ENCODE assay signal across 8 cellular contexts in the genomic region with DNA sequence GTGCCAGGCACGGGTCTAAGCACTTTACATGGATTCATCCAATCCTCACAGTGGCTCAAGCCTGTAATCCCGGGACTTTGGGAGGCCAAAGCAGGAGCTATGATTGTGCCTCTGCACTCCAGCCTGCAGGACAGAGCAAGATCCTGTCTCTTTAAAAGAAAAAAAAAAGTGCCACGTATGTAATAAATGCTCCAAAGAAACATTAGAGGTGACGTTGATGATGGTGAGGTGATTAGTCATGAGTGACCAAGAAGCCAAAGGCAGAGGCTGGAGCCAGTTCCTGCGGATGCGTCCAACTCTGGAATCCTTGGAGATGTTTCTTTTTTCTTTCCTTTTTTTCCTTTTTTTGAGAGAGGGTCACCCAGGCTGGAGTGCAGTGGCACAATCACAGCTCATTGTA. TPM values are rescaled to one million over a fixed set of nuclear protein-coding genes. Genes with fewer than 3 reads are reported as not detected.
DNase-seq lines count a peak whose midpoint lies in the region; ATAC-seq, FAIRE-seq and TF ChIP-seq lines count a peak whose summit lies in the region.
"Had no signal": no experiment of that assay in that cellular context is flagged by ENCODE, and none has a peak within 500 bp of the region (broad histone marks: within the 10 kb centered on the region; RNA-seq: fewer than 3 reads in every experiment).

No MANE protein-coding gene starts in this region.

- no peak for FAIRE-seq in HepG2 (lab: Jason Lieb, UNC)

- H3K27ac Mint-ChIP-seq in glutamatergic neuron (ENCODE audit: unreplicated experiment), result no peak overlapping the region
- H3K27ac Mint-ChIP-seq: activated T-helper 1 cell treated with anti-CD3 and anti-CD28 coated beads, Interleukin-12 subunit alpha, Interleukin-12 subunit beta, Interleukin-2, Interleukin-4 antibody, amounts not matched to agents 30 ng/mL and 10 ng/mL and 1 ng/mL, durations not matched to agents 14 hours and 24 hours and 36 hours had no signal

- TF ChIP-seq POLR2A in IMR-90 (IDR thresholded peaks at IDR 0.05; ENCODE audit: low read depth, low read length) (peak; percentile 44; the same call in 1 of the 2 replicates), HepG2 (IDR thresholded peaks at IDR 0.05; ENCODE audit: insufficient read depth in 1 of 2, low read depth in 2 of 2, low read length in 2 of 2) (no peak), uterus (IDR thresholded peaks at IDR 0.05) (no peak)

- H3K79me1 ChIP-seq in IMR-90 (ENCODE audit: low read depth in 1 of 2, low read length in 2 of 2), result no peaks in the 10 kb centered on the region; a peak in 1 of 4 replicates

- H2AK9ac ChIP-seq in IMR-90 (replicated peaks; ENCODE audit: low read depth, low read length, poor library complexity), result peak overlapping the region; percentile 98

- WGBS in IMR-90 (ENCODE audit: extremely low coverage in 2 of 2, insufficient read length in 1 of 2), 2 experiments, result 60% methylated on average over 2 of the region's 6 CpGs; no CpG with 5 or more reads in 1 of the 2 experiments
- 22% methylated on average over 6 of the region's 6 CpGs for WGBS in HepG2 (ENCODE audit: low lambda C conversion rate)

- no peaks in the 10 kb centered on the region for H3K79me2 ChIP-seq in HepG2 (ENCODE audit: insufficient read depth, low read length)

- dilution Hi-C loops in IMR-90 (cut with HindIII; ENCODE audit: low sequenced_read_pairs, unreplicated experiment), result no loop called here

- TF ChIP-seq RAD21 in IMR-90 (IDR thresholded peaks at IDR 0.05; ENCODE audit: low read length) (no peak), HepG2 (CRISPR knock-in tag; IDR thresholded peaks at IDR 0.05) (no peak)

- ATAC-seq in IMR-90 (ENCODE audit: low read depth) (peak; percentile 87), HepG2 (no peak), HG03460 (IDR thresholded peaks at IDR 0.05; ENCODE audit: unreplicated experiment) (no peak)

- peak overlapping the region; percentile 89 for H3K18ac ChIP-seq in IMR-90 (ENCODE audit: low read depth, low read length)

- H2AFZ ChIP-seq in IMR-90 (replicated peaks; ENCODE audit: low read length, poor library complexity) (peak overlapping the region; percentile 91), HepG2 (ENCODE audit: low read length) (no peak overlapping the region)

- H3K4me3 ChIP-seq in IMR-90 (ENCODE audit: insufficient read depth, low read depth, low read length) (no peak overlapping the region; the same call in 1 of the 2 replicates), coronary artery (no peak overlapping the region), HepG2 (replicated peaks in 1 of 3; ENCODE audit: insufficient read depth in 1 of 3, low read depth in 2 of 3, low read length in 3 of 3) (no peak overlapping the region), uterus (no peak overlapping the region)

- H3K4me3 Mint-ChIP-seq in glutamatergic neuron (ENCODE audit: unreplicated experiment), result no peak overlapping the region
- H3K4me3 Mint-ChIP-seq: activated T-helper 1 cell treated with anti-CD3 and anti-CD28 coated beads, Interleukin-12 subunit alpha, Interleukin-12 subunit beta, Interleukin-2, Interleukin-4 antibody, amounts not matched to agents 30 ng/mL and 10 ng/mL and 1 ng/mL, durations not matched to agents 14 hours and 24 hours and 36 hours had no signal

- H2BK15ac ChIP-seq in IMR-90 (ENCODE audit: low read depth, low read length), result peak overlapping the region; percentile 56; the same call in 2 of the 3 replicates

- H3K4ac ChIP-seq in IMR-90 (ENCODE audit: low read depth, low read length), result peak overlapping the region; percentile 90

- no peaks in the 10 kb centered on the region for H3K9me3 Mint-ChIP-seq in glutamatergic neuron (ENCODE audit: unreplicated experiment)
- H3K9me3 Mint-ChIP-seq: activated T-helper 1 cell treated with anti-CD3 and anti-CD28 coated beads, Interleukin-12 subunit alpha, Interleukin-12 subunit beta, Interleukin-2, Interleukin-4 antibody, amounts not matched to agents 30 ng/mL and 10 ng/mL and 1 ng/mL, durations not matched to agents 14 hours and 24 hours and 36 hours had no signal

- H3K27me3 ChIP-seq in IMR-90 (ENCODE audit: control insufficient read depth, insufficient read depth, low read length), result no peaks in the 10 kb centered on the region
- H3K27me3 ChIP-seq in HepG2 (ENCODE audit: control insufficient read depth in 1 of 2, insufficient read depth in 2 of 2, low read length in 2 of 2), result no peaks in the 10 kb centered on the region
- no peaks in the 10 kb centered on the region for H3K27me3 ChIP-seq in uterus

- H3K4me1 Mint-ChIP-seq in glutamatergic neuron (ENCODE audit: low read depth, unreplicated experiment), result no peaks in the 10 kb centered on the region

- peaks cover 9% of the 10 kb centered on the region; the same call in 1 of the 2 replicates for H3K9me1 ChIP-seq in IMR-90 (ENCODE audit: insufficient read depth, low read length)

- DNase-seq in IMR-90 (peak; percentile 94), coronary artery (ENCODE audit: low spot score) (peak; percentile 62), HepG2 (ENCODE audit: low spot score) (no peak), uterus (peak; percentile 51 to 54), glutamatergic neuron (no peak), nucleus accumbens (lab: John Stamatoyannopoulos, UW) (no peak)

- peak overlapping the region; percentile 50 for H3K9ac ChIP-seq in IMR-90 (ENCODE audit: low read depth, low read length)
- H3K9ac ChIP-seq in HepG2 (ENCODE audit: insufficient read depth, low read depth, low read length), result no peak overlapping the region

- peak overlapping the region; percentile 60 for H2BK20ac ChIP-seq in IMR-90 (ENCODE audit: low read depth, low read length)

- TF ChIP-seq EP300 in HepG2 (IDR thresholded peaks at IDR 0.05; ENCODE audit: low read depth in 2 of 2, low read length in 2 of 2) (no peak), HepG2 (CRISPR knock-in tag; IDR thresholded peaks at IDR 0.05; ENCODE audit: borderline replicate concordance) (no peak)

- H3K9me3 ChIP-seq in IMR-90 (ENCODE audit: control insufficient read depth, insufficient read depth, low read length) (no peaks in the 10 kb centered on the region), HepG2 (ENCODE audit: low read length) (no peaks in the 10 kb centered on the region), uterus (no peaks in the 10 kb centered on the region)

- POLR2A ChIA-PET in IMR-90 (lab: Charles Lee; ENCODE audit: unreplicated experiment) (no interaction called here), HepG2 (lab: Yijun Ruan, JAX) (no interaction called here)

- peak overlapping the region; percentile 63 for H3K4me2 ChIP-seq in IMR-90 (ENCODE audit: low read depth, low read length)
- H3K4me2 ChIP-seq in HepG2 (ENCODE audit: low read depth, low read length), result 0 out of 2 replicates have a peak overlapping the region, but pooled peaks have one; percentile 26

- H3K23ac ChIP-seq in IMR-90 (ENCODE audit: low read depth, low read length), result peak overlapping the region; percentile 64; the same call in 1 of the 2 replicates

- H4K91ac ChIP-seq in IMR-90 (ENCODE audit: insufficient read depth, low read depth, low read length), result peak overlapping the region; percentile 93

- H2BK5ac ChIP-seq in IMR-90 (ENCODE audit: low read depth, low read length, poor library complexity, severe bottlenecking), result peak overlapping the region; percentile 97

- H4K20me1 ChIP-seq in IMR-90 (ENCODE audit: insufficient read depth, low read length) (no peaks in the 10 kb centered on the region), HepG2 (ENCODE audit: insufficient read depth, low read length) (no peaks in the 10 kb centered on the region)

- TF ChIP-seq CTCF in IMR-90 (conservative IDR thresholded peaks at IDR 0.05; ENCODE audit: low read depth, low read length) (no peak), coronary artery (IDR thresholded peaks at IDR 0.05) (no peak), HepG2 (CRISPR knock-in tag; IDR thresholded peaks at IDR 0.05) (no peak), uterus (IDR thresholded peaks at IDR 0.05) (no peak), glutamatergic neuron (IDR thresholded peaks at IDR 0.05; ENCODE audit: partially characterized antibody, unreplicated experiment) (no peak)

- BruUV-seq in IMR-90 (replicated peaks; lab: Mats Ljungman, UMichigan), result no TSS peak
- BruUV-seq in HepG2 (replicated peaks; lab: Mats Ljungman, UMichigan), result no TSS peak

- peak overlapping the region; percentile 85 for H3K27ac ChIP-seq in IMR-90 (ENCODE audit: insufficient read depth, low read length)
- no peak overlapping the region for H3K27ac ChIP-seq in coronary artery
- no peak overlapping the region for H3K27ac ChIP-seq in HepG2 (ENCODE audit: extremely low read length, insufficient read depth, low read length)
- H3K27ac ChIP-seq in uterus, result peak overlapping the region; percentile 63 to 70

- no peaks in the 10 kb centered on the region for H3K27me3 Mint-ChIP-seq in glutamatergic neuron (ENCODE audit: unreplicated experiment)

- peaks cover 6% of the 10 kb centered on the region for H3K4me1 ChIP-seq in IMR-90 (ENCODE audit: control insufficient read depth, insufficient read depth, low read length)
- peaks cover 80% of the 10 kb centered on the region for H3K4me1 ChIP-seq in HepG2 (ENCODE audit: insufficient read depth, low read length)
- no peaks in the 10 kb centered on the region for H3K4me1 ChIP-seq in uterus

- in situ Hi-C loops in IMR-90 (cut with MboI; ENCODE audit: low sequenced_read_pairs), result no loop called here
- in situ Hi-C loops in HepG2 (cut with HindIII; ENCODE audit: extremely low pct_ligation_motif_present, low pct_unique_long_range_greater_than_20kb), result no loop called here

- intact Hi-C loops in IMR-90 (cut with micrococcal nuclease) (loop anchor here (2.0 kb wide), 1 partner anchor 36 kb away; no protein-coding TSS in a partner anchor), HepG2 (cut with micrococcal nuclease; ENCODE audit: unreplicated experiment) (loop anchor here (5.0 kb wide), 1 partner anchor 83 kb away; no protein-coding TSS in a partner anchor), uterus (cut with DNase I; ENCODE audit: low total_unique reads) (no loop called here)

- H4K5ac ChIP-seq in IMR-90 (ENCODE audit: low read depth, low read length), result peak overlapping the region; percentile 80

- peak overlapping the region; percentile 91 for H3K56ac ChIP-seq in IMR-90 (ENCODE audit: extremely low read depth, insufficient read depth, low read length)

- peak overlapping the region; percentile 95 for H2BK120ac ChIP-seq in IMR-90 (ENCODE audit: low read depth, low read length)

- peak overlapping the region; percentile 37 to 96 for H4K8ac ChIP-seq in IMR-90 (ENCODE audit: low read depth in 2 of 2, low read length in 2 of 2)

- peak overlapping the region; percentile 78 for H3K14ac ChIP-seq in IMR-90 (replicated peaks; ENCODE audit: low read depth, low read length)

- CTCF ChIA-PET in IMR-90 (lab: Yijun Ruan, JAX), result interaction anchor here (0.7 kb wide), 1 partner anchor 182 kb away, joined by 4 read pairs; no protein-coding TSS in a partner anchor
- CTCF ChIA-PET in HepG2 (lab: Yijun Ruan, JAX; ENCODE audit: low intra/inter-chr PET ratio, low total read pairs), result no interaction called here

- no peaks in the 10 kb centered on the region for H3K36me3 ChIP-seq in IMR-90 (ENCODE audit: control insufficient read depth, insufficient read depth, low read length)
- no peaks in the 10 kb centered on the region for H3K36me3 ChIP-seq in HepG2 (replicated peaks in 1 of 2; ENCODE audit: control insufficient read depth in 1 of 2, insufficient read depth in 2 of 2, low read length in 2 of 2)
- no peaks in the 10 kb centered on the region for H3K36me3 ChIP-seq in uterus

- no peaks in the 10 kb centered on the region for H3K36me3 Mint-ChIP-seq in glutamatergic neuron (ENCODE audit: unreplicated experiment)

- peak overlapping the region; percentile 68 for H2AK5ac ChIP-seq in IMR-90 (ENCODE audit: low read depth, low read length)

RNA-seq across cellular contexts. Expression of gene SIAH1, which starts 59.4 kb away (rescaled TPM):
- total RNA-seq in IMR-90 (2012; rRNA removed) (16.9 and 17.7 TPM in 2 replicates), HepG2 (2016; rRNA removed; fragmentation: Illumina TruSeq; extraction: Trizol) (27.9 and 28.6 TPM in 2 replicates), uterus (10 to 100 TPM; 28.2 to 79.4 (median 41.6) TPM), glutamatergic neuron (ENCODE audit: unreplicated experiment) (46.7 TPM)
- polyA plus RNA-seq in IMR-90 (2012; rRNA removed) (8.8 and 10.3 TPM in 2 replicates), HepG2 (2011; rRNA removed) (15.4 and 16.0 TPM in 2 replicates)
- 6.3 and 10.9 TPM in 2 replicates for polyA plus RNA-seq in IMR-90 (2012; cell fraction: cytosol; rRNA removed)
- polyA plus RNA-seq in IMR-90 (2012; cell fraction: nucleus; rRNA removed; ENCODE audit: low replicate concordance), result 8.6 and 22.7 TPM in 2 replicates
- 12.9 and 14.7 TPM in 2 replicates for total RNA-seq in HepG2 (2016; cell fraction: cytosol; rRNA removed; fragmentation: Illumina TruSeq; extraction: Trizol; ENCODE audit: low read depth)
- total RNA-seq in HepG2 (2016; cell fraction: insoluble cytoplasmic fraction; rRNA removed; fragmentation: Illumina TruSeq; extraction: Trizol), result 27.3 TPM in 2 replicates
- total RNA-seq in HepG2 (2016; cell fraction: membrane; rRNA removed; fragmentation: Illumina TruSeq; extraction: Trizol), result 34.8 and 35.5 TPM in 2 replicates
- 31.3 and 31.4 TPM in 2 replicates for total RNA-seq in HepG2 (2016; cell fraction: nucleus; rRNA removed; fragmentation: Illumina TruSeq; extraction: Trizol)
- polyA plus RNA-seq in HepG2 (2011; cell fraction: cytosol; rRNA removed), result 12.9 and 14.9 TPM in 2 replicates
- polyA plus RNA-seq in HepG2 (2011; cell fraction: nucleus; rRNA removed), result 15.0 and 21.0 TPM in 2 replicates
- polyA plus RNA-seq in HepG2 (2012), result 22.2 and 25.1 TPM in 2 replicates
- polyA plus RNA-seq in HepG2 (2016; cell fraction: cytosol; fragmentation: Illumina TruSeq; extraction: Trizol; ENCODE audit: low read depth), result 7.5 TPM in 2 replicates
- polyA plus RNA-seq in HepG2 (2016; cell fraction: insoluble cytoplasmic fraction; fragmentation: Illumina TruSeq; extraction: Trizol; ENCODE audit: low read depth), result 29.2 and 30.6 TPM in 2 replicates
- polyA plus RNA-seq in HepG2 (2016; cell fraction: membrane; fragmentation: Illumina TruSeq; extraction: Trizol; ENCODE audit: low read depth), result 18.6 and 19.2 TPM in 2 replicates
- 36.1 and 41.1 TPM in 2 replicates for polyA plus RNA-seq in HepG2 (2016; cell fraction: nucleus; fragmentation: Illumina TruSeq; extraction: Trizol; ENCODE audit: insufficient read depth, low read depth)
- 34.2 and 46.5 TPM in 2 replicates for polyA minus RNA-seq in HepG2 (2011; rRNA and poly(A)+ RNA removed; ENCODE audit: low replicate concordance)
- 16.2 and 16.6 TPM in 2 replicates for polyA minus RNA-seq in HepG2 (2011; cell fraction: cytosol; rRNA and poly(A)+ RNA removed)
- 47.6 and 57.8 TPM in 2 replicates for polyA minus RNA-seq in HepG2 (2011; cell fraction: nucleus; rRNA and poly(A)+ RNA removed)

Comparison
In these comparisons a context has a peak if more than half of its experiments do, and no peak if none do; other contexts are left out.
1. DNase-seq: peak in IMR-90 (single experiment), coronary artery (single experiment) and uterus (2 of 2); none in HepG2 (single experiment), glutamatergic neuron (single experiment) and nucleus accumbens (0 of 56).
2. H3K27ac ChIP-seq: peak in IMR-90 (single experiment) and uterus (2 of 2); none in coronary artery (0 of 2) and HepG2 (single experiment).